ENCODE assay signal across 9 cellular contexts in the genomic region with DNA sequence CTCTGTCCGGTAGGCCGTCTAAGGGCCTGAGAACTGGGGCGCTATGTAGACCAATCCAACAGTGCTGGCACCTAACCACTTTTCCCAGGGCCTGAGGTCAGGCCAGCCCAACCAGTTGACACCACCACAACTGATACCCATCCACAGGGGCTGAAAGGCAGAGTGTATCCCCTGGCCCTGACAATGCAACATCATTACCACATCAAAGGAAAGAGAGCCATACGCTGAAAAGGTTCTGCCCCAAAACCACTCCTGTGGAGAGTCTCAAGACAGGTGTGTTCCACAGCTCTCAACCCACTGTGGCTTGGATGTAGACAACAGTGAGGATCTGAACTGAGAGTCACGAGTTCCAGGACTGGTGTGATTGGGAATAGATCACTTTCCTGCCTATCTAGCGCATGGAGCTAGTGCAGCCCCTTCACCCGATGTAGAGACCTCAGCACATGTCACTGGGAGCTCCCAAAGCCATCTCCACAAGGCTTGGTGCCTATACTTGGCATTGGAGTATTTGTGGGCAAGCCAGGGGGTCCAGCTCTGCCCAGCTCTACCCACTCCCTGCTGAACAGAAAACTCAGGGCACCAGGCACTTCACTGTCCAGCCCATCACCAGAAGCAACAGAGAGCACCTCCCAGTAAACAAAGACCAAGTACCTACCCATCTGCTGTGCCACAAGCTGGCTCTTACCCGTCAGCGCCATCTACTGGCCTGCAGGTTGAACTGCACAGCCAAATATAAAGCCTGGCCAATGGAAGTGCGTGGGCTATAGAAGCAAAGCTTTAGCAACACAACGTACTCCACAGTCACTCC.
DNase-seq lines count a peak whose midpoint lies in the region; ATAC-seq and TF ChIP-seq lines count a peak whose summit lies in the region.
"Had no signal": no experiment of that assay in that cellular context is flagged by ENCODE, and none has a peak within 500 bp of the region (broad histone marks: within the 10 kb centered on the region; RNA-seq: fewer than 3 reads in every experiment).

No MANE protein-coding gene starts in this region.

- intact Hi-C loops in aorta (cut with DNase I), result no loop called here

- no peaks in the 10 kb centered on the region for H3K36me3 ChIP-seq in aorta (ENCODE audit: control insufficient read depth in 1 of 2, insufficient read depth in 2 of 2, low read length in 1 of 2)

- 53 to 56% methylated on average over 11 of the region's 11 CpGs for WGBS in aorta, 2 donors

- ATAC-seq in aorta (ENCODE audit: low FRiP score) (peak; percentile 45), GM21360 (IDR thresholded peaks at IDR 0.05; ENCODE audit: unreplicated experiment) (no peak)

- peaks cover 3% of the 10 kb centered on the region for H3K9me3 ChIP-seq in aorta (ENCODE audit: control insufficient read depth, low read length)

- H3K27me3 Mint-ChIP-seq in neural crest cell (ENCODE audit: low read depth), result peaks cover 2% of the 10 kb centered on the region
- H3K27me3 Mint-ChIP-seq: CD4-positive, alpha-beta memory T cell had no signal

- H3K4me3 Mint-ChIP-seq in neural crest cell, result no peak overlapping the region

- H3K27me3 ChIP-seq in aorta (ENCODE audit: control insufficient read depth in 1 of 2, insufficient read depth in 2 of 2, low read length in 1 of 2), result no peaks in the 10 kb centered on the region

- no peak overlapping the region for H3K27ac ChIP-seq in aorta (ENCODE audit: low read depth in 1 of 2, low read length in 2 of 2)

- H3K4me3 ChIP-seq in epithelial cell of proximal tubule (ENCODE audit: low read depth, low read length) (no peak overlapping the region), aorta (ENCODE audit: low read length in 2 of 2) (no peak overlapping the region)

- no peaks in the 10 kb centered on the region for H3K4me1 ChIP-seq in aorta (ENCODE audit: control insufficient read depth in 1 of 2, insufficient read depth in 2 of 2, low read length in 2 of 2)

- H3K27ac Mint-ChIP-seq in neural crest cell (ENCODE audit: unreplicated experiment), result no peak overlapping the region
- H3K27ac Mint-ChIP-seq: CD4-positive, alpha-beta memory T cell had no signal

- H3K36me3 Mint-ChIP-seq in neural crest cell (ENCODE audit: low read depth), result no peaks in the 10 kb centered on the region
- H3K36me3 Mint-ChIP-seq: CD4-positive, alpha-beta memory T cell had no signal

- peaks cover 2% of the 10 kb centered on the region for H3K9me3 Mint-ChIP-seq in neural crest cell

- H3K4me1 Mint-ChIP-seq in neural crest cell, result no peaks in the 10 kb centered on the region

- DNase-seq in NCI-H524 (lab: John Stamatoyannopoulos, UW) (peak; percentile 12 to 37), NCI-H524 treated with DMSO at 0.1 percent for 48 hours (lab: John Stamatoyannopoulos, UW) (no peak), NCI-H2029 treated with DMSO at 0.1 percent for 48 hours (lab: John Stamatoyannopoulos, UW) (peak; percentile 36), epithelial cell of proximal tubule (ENCODE audit: low read depth) (no peak), neural crest cell (ENCODE audit: low read depth, low spot score) (peak; percentile 63), aorta (no peak)
- DNase-seq in activated CD4-positive, alpha-beta T cell treated with anti-CD3 and anti-CD28 coated beads for 24 hours (ENCODE audit: low read depth in 2 of 2), result peak; percentile 6 to 9

- TF ChIP-seq CTCF in epithelial cell of proximal tubule (conservative IDR thresholded peaks at IDR 0.05; ENCODE audit: low read depth, low read length) (peak; percentile 99), neural crest cell (conservative IDR thresholded peaks at IDR 0.05) (peak; percentile 90)

Comparison
In these comparisons a context has a peak if more than half of its experiments do, and no peak if none do; other contexts are left out.
1. DNase-seq: peak in NCI-H524 (2 of 2), NCI-H2029 treated with DMSO at 0.1 percent for 48 hours (single experiment), activated CD4-positive, alpha-beta T cell treated with anti-CD3 and anti-CD28 coated beads for 24 hours (2 of 2) and neural crest cell (single experiment); none in NCI-H524 treated with DMSO at 0.1 percent for 48 hours (single experiment), epithelial cell of proximal tubule (single experiment) and aorta (0 of 2).